In the genomic region with DNA sequence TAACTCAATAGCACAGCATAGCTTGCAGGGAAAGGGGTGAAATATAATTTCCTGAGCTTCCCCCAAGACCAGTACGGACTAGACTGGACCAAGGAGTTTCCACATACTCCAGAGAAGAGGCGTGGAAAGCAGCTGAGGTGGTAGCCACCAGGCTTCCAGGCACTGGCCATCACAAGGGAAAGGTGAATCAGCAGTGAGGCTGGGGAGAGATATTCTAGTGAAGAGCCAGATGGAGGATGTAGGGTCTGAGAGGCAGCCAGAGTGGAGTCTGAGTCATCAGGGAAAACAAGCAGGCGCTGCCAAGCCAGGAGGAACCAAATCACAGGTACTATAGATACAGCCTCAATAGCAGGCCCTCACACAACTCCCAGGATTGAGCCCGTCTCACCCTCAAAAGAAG, we compare ENCODE assay signal across 13 cellular contexts. TPM values are rescaled to one million over a fixed set of nuclear protein-coding genes. Genes with fewer than 3 reads are reported as not detected.
DNase-seq lines count a peak whose midpoint lies in the region; ATAC-seq, FAIRE-seq and TF ChIP-seq lines count a peak whose summit lies in the region.
"Had no signal": no experiment of that assay in that cellular context is flagged by ENCODE, and none has a peak within 500 bp of the region (broad histone marks: within the 10 kb centered on the region; RNA-seq: fewer than 3 reads in every experiment).

No MANE protein-coding gene starts in this region.

- no peak overlapping the region for H3K4me3 ChIP-seq in BLaER1 treated with 17β-estradiol and CSF1 and Interleukin-3, amounts not matched to agents 10 nM and 100 nM
- H3K4me3 ChIP-seq in astrocyte (ENCODE audit: insufficient read depth, low read depth, low read length) = no peak overlapping the region

- H3K27me3 Mint-ChIP-seq in astrocyte (ENCODE audit: low read depth, unreplicated experiment) = no peaks in the 10 kb centered on the region
- H3K27me3 Mint-ChIP-seq in effector memory CD8-positive, alpha-beta T cell = peaks cover 0 to 10% of the 10 kb centered on the region in 2 donors

- no peaks in the 10 kb centered on the region for H3K9me3 Mint-ChIP-seq in astrocyte (ENCODE audit: unreplicated experiment)
- H3K9me3 Mint-ChIP-seq in effector memory CD8-positive, alpha-beta T cell = no peaks in the 10 kb centered on the region

- no peak for TF ChIP-seq CTCF in astrocyte (IDR thresholded peaks at IDR 0.05; ENCODE audit: insufficient read depth, low read depth, low read length)

- peaks cover 14 to 42% (median 25%) of the 10 kb centered on the region in 10 experiments for H3K4me1 ChIP-seq in BLaER1 treated with 17β-estradiol and CSF1 and Interleukin-3, amounts not matched to agents 10 nM and 100 nM
- peaks cover 6% of the 10 kb centered on the region for H3K4me1 ChIP-seq in astrocyte (ENCODE audit: insufficient read depth, low read length)

- no peak for FAIRE-seq in astrocyte (lab: Jason Lieb, UNC)
- FAIRE-seq: G401.6 had no signal

- peaks cover 2% of the 10 kb centered on the region for H3K36me3 Mint-ChIP-seq in astrocyte (ENCODE audit: low read depth, unreplicated experiment)
- no peaks in the 10 kb centered on the region for H3K36me3 Mint-ChIP-seq in effector memory CD8-positive, alpha-beta T cell (ENCODE audit: insufficient read depth)

- H3K36me3 ChIP-seq in BLaER1 treated with 17β-estradiol and CSF1 and Interleukin-3, amounts not matched to agents 10 nM and 100 nM = no peaks in the 10 kb centered on the region
- H3K36me3 ChIP-seq in astrocyte (ENCODE audit: insufficient read depth, low read length) = no peaks in the 10 kb centered on the region

- peak; percentile 89 for DNase-seq in HS-5 (ENCODE audit: low read depth)
- DNase-seq in astrocyte (ENCODE audit: low read depth) = peak; percentile 90
- peak; percentile 94 for DNase-seq in kidney tubule cell (ENCODE audit: low spot score)
- DNase-seq in middle frontal gyrus (ENCODE audit: extremely low spot score, low spot score) = no peak
- DNase-seq in stimulated activated CD4-positive, alpha-beta T cell treated with anti-CD3 and anti-CD28 coated beads, Interleukin-2, amount 100 ng/mL, for 48 hours = no peak
- DNase-seq in effector memory CD8-positive, alpha-beta T cell = no peak
- DNase-seq: activated gamma-delta T cell treated with Interleukin-2 at 50 U/mL for 16 hours, NCI-H146, nucleus accumbens, T-helper 17 cell had no signal

- H4K20me1 ChIP-seq in BLaER1 treated with 17β-estradiol and CSF1 and Interleukin-3, amounts not matched to agents 10 nM and 100 nM = no peaks in the 10 kb centered on the region
- H4K20me1 ChIP-seq in astrocyte (ENCODE audit: insufficient read depth, low read length) = no peaks in the 10 kb centered on the region

- H3K27ac ChIP-seq in BLaER1 treated with 17β-estradiol and CSF1 and Interleukin-3, amounts not matched to agents 10 nM and 100 nM = no peak overlapping the region
- H3K27ac ChIP-seq in astrocyte (ENCODE audit: low read depth, low read length) = peak overlapping the region; percentile 49

- peaks cover 0 to 7% (median 1%) of the 10 kb centered on the region in 11 experiments; a peak in 11 of 22 replicates for H3K9me3 ChIP-seq in BLaER1 treated with 17β-estradiol and CSF1 and Interleukin-3, amounts not matched to agents 10 nM and 100 nM (replicated peaks in 1 of 11)
- H3K9me3 ChIP-seq in astrocyte (ENCODE audit: insufficient read depth, low read depth, low read length) = no peaks in the 10 kb centered on the region

- H3K27ac Mint-ChIP-seq in astrocyte (ENCODE audit: unreplicated experiment) = peak overlapping the region; percentile 21
- H3K27ac Mint-ChIP-seq in effector memory CD8-positive, alpha-beta T cell = no peak overlapping the region
- H3K27ac Mint-ChIP-seq: T-helper 17 cell had no signal

- H2AFZ ChIP-seq in astrocyte (ENCODE audit: low read depth, low read length) = peak overlapping the region; percentile 19

- peaks cover 16% of the 10 kb centered on the region for H3K4me1 Mint-ChIP-seq in astrocyte (ENCODE audit: low read depth, unreplicated experiment)
- H3K4me1 Mint-ChIP-seq in effector memory CD8-positive, alpha-beta T cell (ENCODE audit: low read depth in 2 of 2) = peaks cover 23 to 34% of the 10 kb centered on the region in 2 donors

- no peaks in the 10 kb centered on the region for H3K79me2 ChIP-seq in astrocyte (ENCODE audit: insufficient read depth, low read length)

- peak overlapping the region; percentile 8 to 72 (median 60); a peak in 17 of 22 replicates for H3K4me2 ChIP-seq in BLaER1 treated with 17β-estradiol and CSF1 and Interleukin-3, amounts not matched to agents 10 nM and 100 nM
- peak overlapping the region; percentile 35 for H3K4me2 ChIP-seq in astrocyte (ENCODE audit: low read length)

- no peak overlapping the region for H3K9ac ChIP-seq in BLaER1 treated with 17β-estradiol and CSF1 and Interleukin-3, amounts not matched to agents 10 nM and 100 nM
- H3K9ac ChIP-seq in astrocyte (ENCODE audit: low read length) = no peak overlapping the region

- ATAC-seq in GM19463 (IDR thresholded peaks at IDR 0.05; ENCODE audit: unreplicated experiment) = no peak
- ATAC-seq in effector memory CD8-positive, alpha-beta T cell (replicated peaks) = no peak
- ATAC-seq: T-helper 17 cell had no signal

- H3K27me3 ChIP-seq in BLaER1 treated with 17β-estradiol and CSF1 and Interleukin-3, amounts not matched to agents 10 nM and 100 nM = peaks cover 0 to 3% (median 0%) of the 10 kb centered on the region in 11 experiments; a peak in 1 of 22 replicates
- no peaks in the 10 kb centered on the region for H3K27me3 ChIP-seq in astrocyte (ENCODE audit: insufficient read depth, low read length)

- no peak overlapping the region for H3K4me3 Mint-ChIP-seq in astrocyte (ENCODE audit: unreplicated experiment)
- H3K4me3 Mint-ChIP-seq in effector memory CD8-positive, alpha-beta T cell = no peak overlapping the region
- H3K4me3 Mint-ChIP-seq: T-helper 17 cell had no signal

RNA-seq across cellular contexts. Expression of a gene that starts 9.6 kb away (rescaled TPM):
- total RNA-seq in astrocyte = 14.3 and 19.0 TPM in 2 replicates

Comparison
In these comparisons a context has a peak if more than half of its experiments do, and no peak if none do; other contexts are left out.
1. DNase-seq: peak in HS-5 (single experiment), astrocyte (single experiment) and kidney tubule cell (single experiment); none in middle frontal gyrus (single experiment), stimulated activated CD4-positive, alpha-beta T cell treated with anti-CD3 and anti-CD28 coated beads, Interleukin-2, amount 100 ng/mL, for 48 hours (0 of 2) and effector memory CD8-positive, alpha-beta T cell (0 of 3).